In the genomic region with DNA sequence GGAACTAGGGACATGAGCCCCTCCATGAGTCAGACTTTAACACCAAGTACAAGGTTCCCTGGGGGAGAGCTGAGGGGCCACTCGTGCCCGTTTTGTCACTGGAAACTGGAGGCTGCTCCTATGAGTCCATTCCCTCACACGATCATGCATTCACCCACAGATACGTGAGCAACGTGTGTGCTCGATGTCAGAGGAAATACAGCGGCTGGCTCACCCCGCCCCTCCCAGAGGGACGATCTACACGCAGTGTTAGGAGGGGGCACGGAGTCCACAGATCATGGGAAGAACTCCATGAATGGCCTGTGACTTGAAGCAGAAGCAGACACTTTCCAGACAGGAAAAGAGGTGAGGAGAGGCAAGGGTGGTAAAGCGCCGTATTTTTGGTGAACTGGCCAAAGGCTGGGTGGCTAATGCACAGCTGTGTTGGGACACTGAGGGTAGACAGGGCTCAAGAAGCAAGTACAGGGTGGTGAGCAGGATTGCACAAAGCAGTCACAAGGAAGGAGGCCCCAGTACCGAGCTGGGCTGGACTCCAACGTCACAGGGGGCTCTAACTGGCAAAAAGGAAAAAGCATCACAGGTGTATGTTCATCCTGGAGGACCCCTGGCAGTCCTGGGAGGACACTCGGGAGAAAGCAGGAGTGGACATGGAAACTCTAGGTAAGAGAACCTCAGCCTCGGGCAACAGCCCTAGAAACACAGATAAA, we compare ENCODE assay signal across 1 cellular context.
TF ChIP-seq lines count a peak whose summit lies in the region.

No MANE protein-coding gene starts in this region.

TF ChIP-seq in HepG2, 621 proteins besides CTCF, POLR2A, EP300 and RAD21 (continued from another document and continues in another):
- TF ChIP-seq, protein P1, sequence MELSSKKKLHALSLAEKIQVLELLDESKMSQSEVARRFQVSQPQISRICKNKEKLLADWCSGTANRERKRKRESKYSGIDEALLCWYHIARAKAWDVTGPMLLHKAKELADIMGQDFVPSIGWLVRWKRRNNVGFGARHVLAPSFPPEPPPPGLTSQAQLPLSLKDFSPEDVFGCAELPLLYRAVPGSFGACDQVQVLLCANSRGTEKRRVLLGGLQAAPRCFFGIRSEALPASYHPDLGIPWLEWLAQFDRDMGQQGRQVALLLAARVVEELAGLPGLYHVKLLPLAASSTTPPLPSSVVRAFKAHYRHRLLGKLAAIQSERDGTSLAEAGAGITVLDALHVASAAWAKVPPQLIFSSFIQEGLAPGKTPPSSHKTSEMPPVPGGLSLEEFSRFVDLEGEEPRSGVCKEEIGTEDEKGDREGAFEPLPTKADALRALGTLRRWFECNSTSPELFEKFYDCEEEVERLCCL (CRISPR knock-in tag; IDR thresholded peaks at IDR 0.05; ENCODE audit: borderline replicate concordance), result 0 out of 2 replicates have a peak, but pooled peaks have one; percentile 73
- TF ChIP-seq SALL2 (CRISPR knock-in tag; IDR thresholded peaks at IDR 0.05) (no peak), FOXP1 (IDR thresholded peaks at IDR 0.05) (no peak), FOXP1 (CRISPR knock-in tag; IDR thresholded peaks at IDR 0.05) (no peak), ZC3H4 (CRISPR knock-in tag; IDR thresholded peaks at IDR 0.05; ENCODE audit: borderline replicate concordance) (no peak), CC2D1A (CRISPR knock-in tag; IDR thresholded peaks at IDR 0.05) (no peak), ZNF331 (CRISPR knock-in tag; IDR thresholded peaks at IDR 0.05) (no peak), PCBP2 (optimal IDR thresholded peaks at IDR 0.05; ENCODE audit: low read depth, low read length, poor library complexity, severe bottlenecking) (no peak), CEBPB (IDR thresholded peaks at IDR 0.05; ENCODE audit: borderline replicate concordance, low read depth, low read length) (no peak), ELF3 (CRISPR knock-in tag; IDR thresholded peaks at IDR 0.05) (0 out of 2 replicates have a peak, but pooled peaks have one; percentile 11), KLF12 (CRISPR knock-in tag; IDR thresholded peaks at IDR 0.05; ENCODE audit: borderline replicate concordance) (no peak), PPARG (CRISPR knock-in tag; conservative IDR thresholded peaks at IDR 0.05) (no peak), ZNF747 (CRISPR knock-in tag; IDR thresholded peaks at IDR 0.05; ENCODE audit: borderline replicate concordance) (no peak), ZNF441 (CRISPR knock-in tag; IDR thresholded peaks at IDR 0.05; ENCODE audit: borderline replicate concordance) (no peak; the same call in 1 of the 2 replicates), ZBTB7A (CRISPR knock-in tag; IDR thresholded peaks at IDR 0.05) (no peak), RAD51 (IDR thresholded peaks at IDR 0.05; ENCODE audit: borderline replicate concordance) (no peak), NFE2L2 (IDR thresholded peaks at IDR 0.05; ENCODE audit: low read length) (no peak), SMAD1 (CRISPR knock-in tag; IDR thresholded peaks at IDR 0.05; ENCODE audit: borderline replicate concordance, low read depth) (no peak; the same call in 1 of the 2 replicates), ZNF589 (CRISPR knock-in tag; conservative IDR thresholded peaks at IDR 0.05) (no peak), HHEX (CRISPR knock-in tag; IDR thresholded peaks at IDR 0.05) (no peak), PAX8 (CRISPR knock-in tag; IDR thresholded peaks at IDR 0.05; ENCODE audit: borderline replicate concordance) (no peak), KDM5A (IDR thresholded peaks at IDR 0.05; ENCODE audit: borderline replicate concordance, low read length) (no peak), ZFP36L2 (CRISPR knock-in tag; IDR thresholded peaks at IDR 0.05) (no peak), LCORL (IDR thresholded peaks at IDR 0.05) (no peak), LCORL (CRISPR knock-in tag; IDR thresholded peaks at IDR 0.05) (no peak; the same call in 1 of the 2 replicates), ZBTB42 (CRISPR knock-in tag; IDR thresholded peaks at IDR 0.05) (no peak), ZNF326 (CRISPR knock-in tag; IDR thresholded peaks at IDR 0.05; ENCODE audit: borderline replicate concordance) (no peak), ARNT (IDR thresholded peaks at IDR 0.05) (no peak), CBX2 (IDR thresholded peaks at IDR 0.05; ENCODE audit: low read depth, low read length) (no peak), CBX2 (CRISPR knock-in tag; IDR thresholded peaks at IDR 0.05; ENCODE audit: low read depth) (no peak), RBFOX2 (IDR thresholded peaks at IDR 0.05; ENCODE audit: low read depth, low read length) (no peak), ZNF773 (CRISPR knock-in tag; IDR thresholded peaks at IDR 0.05; ENCODE audit: borderline replicate concordance) (no peak), REXO4 (CRISPR knock-in tag; IDR thresholded peaks at IDR 0.05; ENCODE audit: borderline replicate concordance) (no peak), ARHGAP35 (CRISPR knock-in tag; IDR thresholded peaks at IDR 0.05; ENCODE audit: borderline replicate concordance) (no peak), ZNF180 (CRISPR knock-in tag; IDR thresholded peaks at IDR 0.05; ENCODE audit: borderline replicate concordance, low read depth) (no peak), DMAP1 (CRISPR knock-in tag; IDR thresholded peaks at IDR 0.05) (no peak), FLYWCH1 (CRISPR knock-in tag; IDR thresholded peaks at IDR 0.05) (no peak), GABPA (IDR thresholded peaks at IDR 0.05; ENCODE audit: low read depth, low read length) (no peak), GABPA (CRISPR knock-in tag; IDR thresholded peaks at IDR 0.05; ENCODE audit: low read depth) (no peak), ZNF772 (CRISPR knock-in tag; IDR thresholded peaks at IDR 0.05) (0 out of 2 replicates have a peak, but pooled peaks have one; percentile 41), KDM2A (CRISPR knock-in tag; IDR thresholded peaks at IDR 0.05; ENCODE audit: borderline replicate concordance, low read depth) (0 out of 2 replicates have a peak, but pooled peaks have one; percentile 39), GATA4 (IDR thresholded peaks at IDR 0.05; ENCODE audit: borderline replicate concordance, low read depth) (no peak), ZNF337 (CRISPR knock-in tag; IDR thresholded peaks at IDR 0.05; ENCODE audit: borderline replicate concordance, low read depth) (no peak), ZNF333 (CRISPR knock-in tag; IDR thresholded peaks at IDR 0.05; ENCODE audit: borderline replicate concordance) (no peak), SIN3B (IDR thresholded peaks at IDR 0.05; ENCODE audit: low read length) (no peak), ATAD3A (CRISPR knock-in tag; IDR thresholded peaks at IDR 0.05) (no peak), ZNF737 (CRISPR knock-in tag; IDR thresholded peaks at IDR 0.05; ENCODE audit: borderline replicate concordance) (no peak), ZSCAN12 (CRISPR knock-in tag; IDR thresholded peaks at IDR 0.05) (no peak)
- TF ChIP-seq, protein P2, sequence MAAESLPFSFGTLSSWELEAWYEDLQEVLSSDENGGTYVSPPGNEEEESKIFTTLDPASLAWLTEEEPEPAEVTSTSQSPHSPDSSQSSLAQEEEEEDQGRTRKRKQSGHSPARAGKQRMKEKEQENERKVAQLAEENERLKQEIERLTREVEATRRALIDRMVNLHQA (CRISPR knock-in tag; IDR thresholded peaks at IDR 0.05), result no peak
- TF ChIP-seq, protein P3, sequence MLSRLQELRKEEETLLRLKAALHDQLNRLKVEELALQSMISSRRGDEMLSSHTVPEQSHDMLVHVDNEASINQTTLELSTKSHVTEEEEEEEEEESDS (CRISPR knock-in tag; IDR thresholded peaks at IDR 0.05; ENCODE audit: borderline replicate concordance), result no peak
- TF ChIP-seq, protein P4, sequence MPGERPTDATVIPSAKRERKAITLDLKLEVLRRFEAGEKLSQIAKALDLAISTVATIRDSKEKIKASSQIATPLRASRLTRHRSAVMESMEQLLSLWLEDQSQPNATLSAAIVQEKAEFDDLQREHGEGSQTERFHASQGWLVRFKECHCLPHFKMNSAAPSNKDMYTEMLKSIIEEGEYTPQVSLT (CRISPR knock-in tag; IDR thresholded peaks at IDR 0.05; ENCODE audit: borderline replicate concordance, low read depth), result no peak
- TF ChIP-seq, protein P5, sequence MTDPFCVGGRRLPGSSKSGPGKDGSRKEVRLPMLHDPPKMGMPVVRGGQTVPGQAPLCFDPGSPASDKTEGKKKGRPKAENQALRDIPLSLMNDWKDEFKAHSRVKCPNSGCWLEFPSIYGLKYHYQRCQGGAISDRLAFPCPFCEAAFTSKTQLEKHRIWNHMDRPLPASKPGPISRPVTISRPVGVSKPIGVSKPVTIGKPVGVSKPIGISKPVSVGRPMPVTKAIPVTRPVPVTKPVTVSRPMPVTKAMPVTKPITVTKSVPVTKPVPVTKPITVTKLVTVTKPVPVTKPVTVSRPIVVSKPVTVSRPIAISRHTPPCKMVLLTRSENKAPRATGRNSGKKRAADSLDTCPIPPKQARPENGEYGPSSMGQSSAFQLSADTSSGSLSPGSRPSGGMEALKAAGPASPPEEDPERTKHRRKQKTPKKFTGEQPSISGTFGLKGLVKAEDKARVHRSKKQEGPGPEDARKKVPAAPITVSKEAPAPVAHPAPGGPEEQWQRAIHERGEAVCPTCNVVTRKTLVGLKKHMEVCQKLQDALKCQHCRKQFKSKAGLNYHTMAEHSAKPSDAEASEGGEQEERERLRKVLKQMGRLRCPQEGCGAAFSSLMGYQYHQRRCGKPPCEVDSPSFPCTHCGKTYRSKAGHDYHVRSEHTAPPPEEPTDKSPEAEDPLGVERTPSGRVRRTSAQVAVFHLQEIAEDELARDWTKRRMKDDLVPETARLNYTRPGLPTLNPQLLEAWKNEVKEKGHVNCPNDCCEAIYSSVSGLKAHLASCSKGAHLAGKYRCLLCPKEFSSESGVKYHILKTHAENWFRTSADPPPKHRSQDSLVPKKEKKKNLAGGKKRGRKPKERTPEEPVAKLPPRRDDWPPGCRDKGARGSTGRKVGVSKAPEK (CRISPR knock-in tag; IDR thresholded peaks at IDR 0.05; ENCODE audit: borderline replicate concordance), result peak; percentile 97
- TF ChIP-seq, protein P6, sequence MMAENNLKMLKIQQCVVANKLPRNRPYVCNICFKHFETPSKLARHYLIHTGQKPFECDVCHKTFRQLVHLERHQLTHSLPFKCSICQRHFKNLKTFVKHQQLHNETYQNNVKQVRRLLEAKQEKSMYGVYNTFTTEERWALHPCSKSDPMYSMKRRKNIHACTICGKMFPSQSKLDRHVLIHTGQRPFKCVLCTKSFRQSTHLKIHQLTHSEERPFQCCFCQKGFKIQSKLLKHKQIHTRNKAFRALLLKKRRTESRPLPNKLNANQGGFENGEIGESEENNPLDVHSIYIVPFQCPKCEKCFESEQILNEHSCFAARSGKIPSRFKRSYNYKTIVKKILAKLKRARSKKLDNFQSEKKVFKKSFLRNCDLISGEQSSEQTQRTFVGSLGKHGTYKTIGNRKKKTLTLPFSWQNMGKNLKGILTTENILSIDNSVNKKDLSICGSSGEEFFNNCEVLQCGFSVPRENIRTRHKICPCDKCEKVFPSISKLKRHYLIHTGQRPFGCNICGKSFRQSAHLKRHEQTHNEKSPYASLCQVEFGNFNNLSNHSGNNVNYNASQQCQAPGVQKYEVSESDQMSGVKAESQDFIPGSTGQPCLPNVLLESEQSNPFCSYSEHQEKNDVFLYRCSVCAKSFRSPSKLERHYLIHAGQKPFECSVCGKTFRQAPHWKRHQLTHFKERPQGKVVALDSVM (CRISPR knock-in tag; IDR thresholded peaks at IDR 0.05), result no peak
- TF ChIP-seq, protein P7, sequence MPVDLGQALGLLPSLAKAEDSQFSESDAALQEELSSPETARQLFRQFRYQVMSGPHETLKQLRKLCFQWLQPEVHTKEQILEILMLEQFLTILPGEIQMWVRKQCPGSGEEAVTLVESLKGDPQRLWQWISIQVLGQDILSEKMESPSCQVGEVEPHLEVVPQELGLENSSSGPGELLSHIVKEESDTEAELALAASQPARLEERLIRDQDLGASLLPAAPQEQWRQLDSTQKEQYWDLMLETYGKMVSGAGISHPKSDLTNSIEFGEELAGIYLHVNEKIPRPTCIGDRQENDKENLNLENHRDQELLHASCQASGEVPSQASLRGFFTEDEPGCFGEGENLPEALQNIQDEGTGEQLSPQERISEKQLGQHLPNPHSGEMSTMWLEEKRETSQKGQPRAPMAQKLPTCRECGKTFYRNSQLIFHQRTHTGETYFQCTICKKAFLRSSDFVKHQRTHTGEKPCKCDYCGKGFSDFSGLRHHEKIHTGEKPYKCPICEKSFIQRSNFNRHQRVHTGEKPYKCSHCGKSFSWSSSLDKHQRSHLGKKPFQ (CRISPR knock-in tag; IDR thresholded peaks at IDR 0.05; ENCODE audit: insufficient replicate concordance), result no peak
- TF ChIP-seq, protein P8, sequence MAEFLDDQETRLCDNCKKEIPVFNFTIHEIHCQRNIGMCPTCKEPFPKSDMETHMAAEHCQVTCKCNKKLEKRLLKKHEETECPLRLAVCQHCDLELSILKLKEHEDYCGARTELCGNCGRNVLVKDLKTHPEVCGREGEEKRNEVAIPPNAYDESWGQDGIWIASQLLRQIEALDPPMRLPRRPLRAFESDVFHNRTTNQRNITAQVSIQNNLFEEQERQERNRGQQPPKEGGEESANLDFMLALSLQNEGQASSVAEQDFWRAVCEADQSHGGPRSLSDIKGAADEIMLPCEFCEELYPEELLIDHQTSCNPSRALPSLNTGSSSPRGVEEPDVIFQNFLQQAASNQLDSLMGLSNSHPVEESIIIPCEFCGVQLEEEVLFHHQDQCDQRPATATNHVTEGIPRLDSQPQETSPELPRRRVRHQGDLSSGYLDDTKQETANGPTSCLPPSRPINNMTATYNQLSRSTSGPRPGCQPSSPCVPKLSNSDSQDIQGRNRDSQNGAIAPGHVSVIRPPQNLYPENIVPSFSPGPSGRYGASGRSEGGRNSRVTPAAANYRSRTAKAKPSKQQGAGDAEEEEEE (CRISPR knock-in tag; IDR thresholded peaks at IDR 0.05; ENCODE audit: borderline replicate concordance), result 0 out of 2 replicates have a peak, but pooled peaks have one; percentile 65
- TF ChIP-seq, protein P9, sequence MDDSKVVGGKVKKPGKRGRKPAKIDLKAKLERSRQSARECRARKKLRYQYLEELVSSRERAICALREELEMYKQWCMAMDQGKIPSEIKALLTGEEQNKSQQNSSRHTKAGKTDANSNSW (CRISPR knock-in tag; IDR thresholded peaks at IDR 0.05; ENCODE audit: borderline replicate concordance), result no peak
- TF ChIP-seq, protein P10, sequence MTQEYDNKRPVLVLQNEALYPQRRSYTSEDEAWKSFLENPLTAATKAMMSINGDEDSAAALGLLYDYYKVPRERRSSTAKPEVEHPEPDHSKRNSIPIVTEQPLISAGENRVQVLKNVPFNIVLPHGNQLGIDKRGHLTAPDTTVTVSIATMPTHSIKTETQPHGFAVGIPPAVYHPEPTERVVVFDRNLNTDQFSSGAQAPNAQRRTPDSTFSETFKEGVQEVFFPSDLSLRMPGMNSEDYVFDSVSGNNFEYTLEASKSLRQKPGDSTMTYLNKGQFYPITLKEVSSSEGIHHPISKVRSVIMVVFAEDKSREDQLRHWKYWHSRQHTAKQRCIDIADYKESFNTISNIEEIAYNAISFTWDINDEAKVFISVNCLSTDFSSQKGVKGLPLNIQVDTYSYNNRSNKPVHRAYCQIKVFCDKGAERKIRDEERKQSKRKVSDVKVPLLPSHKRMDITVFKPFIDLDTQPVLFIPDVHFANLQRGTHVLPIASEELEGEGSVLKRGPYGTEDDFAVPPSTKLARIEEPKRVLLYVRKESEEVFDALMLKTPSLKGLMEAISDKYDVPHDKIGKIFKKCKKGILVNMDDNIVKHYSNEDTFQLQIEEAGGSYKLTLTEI (CRISPR knock-in tag; conservative IDR thresholded peaks at IDR 0.05), result no peak
